Comparison of ENCODE assay signal across 1 cellular context in the genomic region with DNA sequence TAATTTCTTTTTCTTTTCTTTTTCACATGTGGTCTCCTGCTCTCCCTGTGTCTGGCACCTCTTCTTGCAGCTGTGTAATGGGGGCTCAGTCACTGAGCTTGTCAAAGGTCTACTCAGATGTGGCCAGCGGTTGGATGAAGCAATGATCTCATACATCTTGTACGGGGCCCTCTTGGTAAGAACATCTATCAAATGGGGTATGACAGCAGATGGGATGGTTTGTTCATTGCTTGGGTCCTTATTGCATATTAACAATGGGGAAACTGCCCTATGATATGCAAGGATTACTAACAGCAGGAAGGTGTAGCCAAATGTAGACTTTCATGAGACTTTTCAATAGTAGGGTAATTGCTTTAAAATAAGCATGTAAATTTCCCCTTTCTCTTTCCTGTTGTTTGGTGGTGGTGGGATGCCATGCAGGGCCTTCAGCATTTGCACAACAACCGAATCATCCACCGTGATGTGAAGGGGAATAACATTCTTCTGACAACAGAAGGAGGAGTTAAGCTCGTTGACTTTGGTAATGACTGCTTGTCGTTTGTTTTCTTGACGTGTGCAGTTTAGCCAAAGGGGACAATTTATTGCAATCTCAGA.
TF ChIP-seq lines count a peak whose summit lies in the region.

No MANE protein-coding gene starts in this region.

TF ChIP-seq in GM12878, 131 proteins besides CTCF, POLR2A, EP300 and RAD21 (continues in another document):
- TF ChIP-seq, protein P1, sequence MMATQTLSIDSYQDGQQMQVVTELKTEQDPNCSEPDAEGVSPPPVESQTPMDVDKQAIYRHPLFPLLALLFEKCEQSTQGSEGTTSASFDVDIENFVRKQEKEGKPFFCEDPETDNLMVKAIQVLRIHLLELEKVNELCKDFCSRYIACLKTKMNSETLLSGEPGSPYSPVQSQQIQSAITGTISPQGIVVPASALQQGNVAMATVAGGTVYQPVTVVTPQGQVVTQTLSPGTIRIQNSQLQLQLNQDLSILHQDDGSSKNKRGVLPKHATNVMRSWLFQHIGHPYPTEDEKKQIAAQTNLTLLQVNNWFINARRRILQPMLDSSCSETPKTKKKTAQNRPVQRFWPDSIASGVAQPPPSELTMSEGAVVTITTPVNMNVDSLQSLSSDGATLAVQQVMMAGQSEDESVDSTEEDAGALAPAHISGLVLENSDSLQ (IDR thresholded peaks at IDR 0.05): peak; percentile 91
- TF ChIP-seq BCL11A (IDR thresholded peaks at IDR 0.05; ENCODE audit: low read depth, low read length) (no peak), HDGF (IDR thresholded peaks at IDR 0.05) (0 out of 2 replicates have a peak, but pooled peaks have one; percentile 47), TARDBP (IDR thresholded peaks at IDR 0.05; ENCODE audit: borderline replicate concordance) (no peak), RBBP5 (conservative IDR thresholded peaks at IDR 0.05) (no peak), HCFC1 (IDR thresholded peaks at IDR 0.05; ENCODE audit: low read length) (no peak), JUNB (IDR thresholded peaks at IDR 0.05) (peak; percentile 52), ZNF274 (IDR thresholded peaks at IDR 0.05; ENCODE audit: insufficient read depth, insufficient read length) (no peak), NFIC (IDR thresholded peaks at IDR 0.05; ENCODE audit: low read depth, low read length) (peak; percentile 76), TBL1XR1 (IDR thresholded peaks at IDR 0.05; ENCODE audit: low read depth, low read length) (peak; percentile 25; the same call in 1 of the 2 replicates), JUND (IDR thresholded peaks at IDR 0.05; ENCODE audit: low read depth, low read length) (no peak), MEF2A (IDR thresholded peaks at IDR 0.05; ENCODE audit: insufficient read depth, low read depth, low read length) (peak; percentile 49; the same call in 1 of the 2 replicates), YY1 (IDR thresholded peaks at IDR 0.05; ENCODE audit: low read depth, low read length) (peak; percentile 37; the same call in 1 of the 2 replicates), IRF4 (IDR thresholded peaks at IDR 0.05; ENCODE audit: low read depth, low read length) (peak; percentile 55; the same call in 1 of the 2 replicates), SREBF1 (IDR thresholded peaks at IDR 0.05; ENCODE audit: low read length) (no peak), TCF7 (IDR thresholded peaks at IDR 0.05; ENCODE audit: borderline replicate concordance) (peak; percentile 75; the same call in 1 of the 2 replicates)
- TF ChIP-seq, protein P2, sequence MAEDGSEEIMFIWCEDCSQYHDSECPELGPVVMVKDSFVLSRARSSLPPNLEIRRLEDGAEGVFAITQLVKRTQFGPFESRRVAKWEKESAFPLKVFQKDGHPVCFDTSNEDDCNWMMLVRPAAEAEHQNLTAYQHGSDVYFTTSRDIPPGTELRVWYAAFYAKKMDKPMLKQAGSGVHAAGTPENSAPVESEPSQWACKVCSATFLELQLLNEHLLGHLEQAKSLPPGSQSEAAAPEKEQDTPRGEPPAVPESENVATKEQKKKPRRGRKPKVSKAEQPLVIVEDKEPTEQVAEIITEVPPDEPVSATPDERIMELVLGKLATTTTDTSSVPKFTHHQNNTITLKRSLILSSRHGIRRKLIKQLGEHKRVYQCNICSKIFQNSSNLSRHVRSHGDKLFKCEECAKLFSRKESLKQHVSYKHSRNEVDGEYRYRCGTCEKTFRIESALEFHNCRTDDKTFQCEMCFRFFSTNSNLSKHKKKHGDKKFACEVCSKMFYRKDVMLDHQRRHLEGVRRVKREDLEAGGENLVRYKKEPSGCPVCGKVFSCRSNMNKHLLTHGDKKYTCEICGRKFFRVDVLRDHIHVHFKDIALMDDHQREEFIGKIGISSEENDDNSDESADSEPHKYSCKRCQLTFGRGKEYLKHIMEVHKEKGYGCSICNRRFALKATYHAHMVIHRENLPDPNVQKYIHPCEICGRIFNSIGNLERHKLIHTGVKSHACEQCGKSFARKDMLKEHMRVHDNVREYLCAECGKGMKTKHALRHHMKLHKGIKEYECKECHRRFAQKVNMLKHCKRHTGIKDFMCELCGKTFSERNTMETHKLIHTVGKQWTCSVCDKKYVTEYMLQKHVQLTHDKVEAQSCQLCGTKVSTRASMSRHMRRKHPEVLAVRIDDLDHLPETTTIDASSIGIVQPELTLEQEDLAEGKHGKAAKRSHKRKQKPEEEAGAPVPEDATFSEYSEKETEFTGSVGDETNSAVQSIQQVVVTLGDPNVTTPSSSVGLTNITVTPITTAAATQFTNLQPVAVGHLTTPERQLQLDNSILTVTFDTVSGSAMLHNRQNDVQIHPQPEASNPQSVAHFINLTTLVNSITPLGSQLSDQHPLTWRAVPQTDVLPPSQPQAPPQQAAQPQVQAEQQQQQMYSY (CRISPR knock-in tag; IDR thresholded peaks at IDR 0.05): no peak
- TF ChIP-seq, protein P3, sequence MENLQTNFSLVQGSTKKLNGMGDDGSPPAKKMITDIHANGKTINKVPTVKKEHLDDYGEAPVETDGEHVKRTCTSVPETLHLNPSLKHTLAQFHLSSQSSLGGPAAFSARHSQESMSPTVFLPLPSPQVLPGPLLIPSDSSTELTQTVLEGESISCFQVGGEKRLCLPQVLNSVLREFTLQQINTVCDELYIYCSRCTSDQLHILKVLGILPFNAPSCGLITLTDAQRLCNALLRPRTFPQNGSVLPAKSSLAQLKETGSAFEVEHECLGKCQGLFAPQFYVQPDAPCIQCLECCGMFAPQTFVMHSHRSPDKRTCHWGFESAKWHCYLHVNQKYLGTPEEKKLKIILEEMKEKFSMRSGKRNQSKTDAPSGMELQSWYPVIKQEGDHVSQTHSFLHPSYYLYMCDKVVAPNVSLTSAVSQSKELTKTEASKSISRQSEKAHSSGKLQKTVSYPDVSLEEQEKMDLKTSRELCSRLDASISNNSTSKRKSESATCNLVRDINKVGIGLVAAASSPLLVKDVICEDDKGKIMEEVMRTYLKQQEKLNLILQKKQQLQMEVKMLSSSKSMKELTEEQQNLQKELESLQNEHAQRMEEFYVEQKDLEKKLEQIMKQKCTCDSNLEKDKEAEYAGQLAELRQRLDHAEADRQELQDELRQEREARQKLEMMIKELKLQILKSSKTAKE (IDR thresholded peaks at IDR 0.05; ENCODE audit: low read depth, poor library complexity, severe bottlenecking): peak; percentile 89
- TF ChIP-seq, protein P4, sequence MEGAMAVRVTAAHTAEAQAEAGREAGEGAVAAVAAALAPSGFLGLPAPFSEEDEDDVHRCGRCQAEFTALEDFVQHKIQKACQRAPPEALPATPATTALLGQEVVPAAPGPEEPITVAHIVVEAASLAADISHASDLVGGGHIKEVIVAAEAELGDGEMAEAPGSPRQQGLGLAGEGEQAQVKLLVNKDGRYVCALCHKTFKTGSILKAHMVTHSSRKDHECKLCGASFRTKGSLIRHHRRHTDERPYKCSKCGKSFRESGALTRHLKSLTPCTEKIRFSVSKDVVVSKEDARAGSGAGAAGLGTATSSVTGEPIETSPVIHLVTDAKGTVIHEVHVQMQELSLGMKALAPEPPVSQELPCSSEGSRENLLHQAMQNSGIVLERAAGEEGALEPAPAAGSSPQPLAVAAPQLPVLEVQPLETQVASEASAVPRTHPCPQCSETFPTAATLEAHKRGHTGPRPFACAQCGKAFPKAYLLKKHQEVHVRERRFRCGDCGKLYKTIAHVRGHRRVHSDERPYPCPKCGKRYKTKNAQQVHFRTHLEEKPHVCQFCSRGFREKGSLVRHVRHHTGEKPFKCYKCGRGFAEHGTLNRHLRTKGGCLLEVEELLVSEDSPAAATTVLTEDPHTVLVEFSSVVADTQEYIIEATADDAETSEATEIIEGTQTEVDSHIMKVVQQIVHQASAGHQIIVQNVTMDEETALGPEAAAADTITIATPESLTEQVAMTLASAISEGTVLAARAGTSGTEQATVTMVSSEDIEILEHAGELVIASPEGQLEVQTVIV (IDR thresholded peaks at IDR 0.05; ENCODE audit: borderline replicate concordance, partially characterized antibody): no peak
- TF ChIP-seq, protein P5, sequence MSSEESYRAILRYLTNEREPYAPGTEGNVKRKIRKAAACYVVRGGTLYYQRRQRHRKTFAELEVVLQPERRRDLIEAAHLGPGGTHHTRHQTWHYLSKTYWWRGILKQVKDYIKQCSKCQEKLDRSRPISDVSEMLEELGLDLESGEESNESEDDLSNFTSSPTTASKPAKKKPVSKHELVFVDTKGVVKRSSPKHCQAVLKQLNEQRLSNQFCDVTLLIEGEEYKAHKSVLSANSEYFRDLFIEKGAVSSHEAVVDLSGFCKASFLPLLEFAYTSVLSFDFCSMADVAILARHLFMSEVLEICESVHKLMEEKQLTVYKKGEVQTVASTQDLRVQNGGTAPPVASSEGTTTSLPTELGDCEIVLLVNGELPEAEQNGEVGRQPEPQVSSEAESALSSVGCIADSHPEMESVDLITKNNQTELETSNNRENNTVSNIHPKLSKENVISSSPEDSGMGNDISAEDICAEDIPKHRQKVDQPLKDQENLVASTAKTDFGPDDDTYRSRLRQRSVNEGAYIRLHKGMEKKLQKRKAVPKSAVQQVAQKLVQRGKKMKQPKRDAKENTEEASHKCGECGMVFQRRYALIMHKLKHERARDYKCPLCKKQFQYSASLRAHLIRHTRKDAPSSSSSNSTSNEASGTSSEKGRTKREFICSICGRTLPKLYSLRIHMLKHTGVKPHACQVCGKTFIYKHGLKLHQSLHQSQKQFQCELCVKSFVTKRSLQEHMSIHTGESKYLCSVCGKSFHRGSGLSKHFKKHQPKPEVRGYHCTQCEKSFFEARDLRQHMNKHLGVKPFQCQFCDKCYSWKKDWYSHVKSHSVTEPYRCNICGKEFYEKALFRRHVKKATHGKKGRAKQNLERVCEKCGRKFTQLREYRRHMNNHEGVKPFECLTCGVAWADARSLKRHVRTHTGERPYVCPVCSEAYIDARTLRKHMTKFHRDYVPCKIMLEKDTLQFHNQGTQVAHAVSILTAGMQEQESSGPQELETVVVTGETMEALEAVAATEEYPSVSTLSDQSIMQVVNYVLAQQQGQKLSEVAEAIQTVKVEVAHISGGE (CRISPR knock-in tag; IDR thresholded peaks at IDR 0.05): no peak
- TF ChIP-seq, protein P6, sequence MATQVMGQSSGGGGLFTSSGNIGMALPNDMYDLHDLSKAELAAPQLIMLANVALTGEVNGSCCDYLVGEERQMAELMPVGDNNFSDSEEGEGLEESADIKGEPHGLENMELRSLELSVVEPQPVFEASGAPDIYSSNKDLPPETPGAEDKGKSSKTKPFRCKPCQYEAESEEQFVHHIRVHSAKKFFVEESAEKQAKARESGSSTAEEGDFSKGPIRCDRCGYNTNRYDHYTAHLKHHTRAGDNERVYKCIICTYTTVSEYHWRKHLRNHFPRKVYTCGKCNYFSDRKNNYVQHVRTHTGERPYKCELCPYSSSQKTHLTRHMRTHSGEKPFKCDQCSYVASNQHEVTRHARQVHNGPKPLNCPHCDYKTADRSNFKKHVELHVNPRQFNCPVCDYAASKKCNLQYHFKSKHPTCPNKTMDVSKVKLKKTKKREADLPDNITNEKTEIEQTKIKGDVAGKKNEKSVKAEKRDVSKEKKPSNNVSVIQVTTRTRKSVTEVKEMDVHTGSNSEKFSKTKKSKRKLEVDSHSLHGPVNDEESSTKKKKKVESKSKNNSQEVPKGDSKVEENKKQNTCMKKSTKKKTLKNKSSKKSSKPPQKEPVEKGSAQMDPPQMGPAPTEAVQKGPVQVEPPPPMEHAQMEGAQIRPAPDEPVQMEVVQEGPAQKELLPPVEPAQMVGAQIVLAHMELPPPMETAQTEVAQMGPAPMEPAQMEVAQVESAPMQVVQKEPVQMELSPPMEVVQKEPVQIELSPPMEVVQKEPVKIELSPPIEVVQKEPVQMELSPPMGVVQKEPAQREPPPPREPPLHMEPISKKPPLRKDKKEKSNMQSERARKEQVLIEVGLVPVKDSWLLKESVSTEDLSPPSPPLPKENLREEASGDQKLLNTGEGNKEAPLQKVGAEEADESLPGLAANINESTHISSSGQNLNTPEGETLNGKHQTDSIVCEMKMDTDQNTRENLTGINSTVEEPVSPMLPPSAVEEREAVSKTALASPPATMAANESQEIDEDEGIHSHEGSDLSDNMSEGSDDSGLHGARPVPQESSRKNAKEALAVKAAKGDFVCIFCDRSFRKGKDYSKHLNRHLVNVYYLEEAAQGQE (IDR thresholded peaks at IDR 0.05; ENCODE audit: low read depth, low read length): no peak
- TF ChIP-seq, protein P7, sequence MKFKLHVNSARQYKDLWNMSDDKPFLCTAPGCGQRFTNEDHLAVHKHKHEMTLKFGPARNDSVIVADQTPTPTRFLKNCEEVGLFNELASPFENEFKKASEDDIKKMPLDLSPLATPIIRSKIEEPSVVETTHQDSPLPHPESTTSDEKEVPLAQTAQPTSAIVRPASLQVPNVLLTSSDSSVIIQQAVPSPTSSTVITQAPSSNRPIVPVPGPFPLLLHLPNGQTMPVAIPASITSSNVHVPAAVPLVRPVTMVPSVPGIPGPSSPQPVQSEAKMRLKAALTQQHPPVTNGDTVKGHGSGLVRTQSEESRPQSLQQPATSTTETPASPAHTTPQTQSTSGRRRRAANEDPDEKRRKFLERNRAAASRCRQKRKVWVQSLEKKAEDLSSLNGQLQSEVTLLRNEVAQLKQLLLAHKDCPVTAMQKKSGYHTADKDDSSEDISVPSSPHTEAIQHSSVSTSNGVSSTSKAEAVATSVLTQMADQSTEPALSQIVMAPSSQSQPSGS (IDR thresholded peaks at IDR 0.05; ENCODE audit: low read length): peak; percentile 69
- TF ChIP-seq, protein P8, sequence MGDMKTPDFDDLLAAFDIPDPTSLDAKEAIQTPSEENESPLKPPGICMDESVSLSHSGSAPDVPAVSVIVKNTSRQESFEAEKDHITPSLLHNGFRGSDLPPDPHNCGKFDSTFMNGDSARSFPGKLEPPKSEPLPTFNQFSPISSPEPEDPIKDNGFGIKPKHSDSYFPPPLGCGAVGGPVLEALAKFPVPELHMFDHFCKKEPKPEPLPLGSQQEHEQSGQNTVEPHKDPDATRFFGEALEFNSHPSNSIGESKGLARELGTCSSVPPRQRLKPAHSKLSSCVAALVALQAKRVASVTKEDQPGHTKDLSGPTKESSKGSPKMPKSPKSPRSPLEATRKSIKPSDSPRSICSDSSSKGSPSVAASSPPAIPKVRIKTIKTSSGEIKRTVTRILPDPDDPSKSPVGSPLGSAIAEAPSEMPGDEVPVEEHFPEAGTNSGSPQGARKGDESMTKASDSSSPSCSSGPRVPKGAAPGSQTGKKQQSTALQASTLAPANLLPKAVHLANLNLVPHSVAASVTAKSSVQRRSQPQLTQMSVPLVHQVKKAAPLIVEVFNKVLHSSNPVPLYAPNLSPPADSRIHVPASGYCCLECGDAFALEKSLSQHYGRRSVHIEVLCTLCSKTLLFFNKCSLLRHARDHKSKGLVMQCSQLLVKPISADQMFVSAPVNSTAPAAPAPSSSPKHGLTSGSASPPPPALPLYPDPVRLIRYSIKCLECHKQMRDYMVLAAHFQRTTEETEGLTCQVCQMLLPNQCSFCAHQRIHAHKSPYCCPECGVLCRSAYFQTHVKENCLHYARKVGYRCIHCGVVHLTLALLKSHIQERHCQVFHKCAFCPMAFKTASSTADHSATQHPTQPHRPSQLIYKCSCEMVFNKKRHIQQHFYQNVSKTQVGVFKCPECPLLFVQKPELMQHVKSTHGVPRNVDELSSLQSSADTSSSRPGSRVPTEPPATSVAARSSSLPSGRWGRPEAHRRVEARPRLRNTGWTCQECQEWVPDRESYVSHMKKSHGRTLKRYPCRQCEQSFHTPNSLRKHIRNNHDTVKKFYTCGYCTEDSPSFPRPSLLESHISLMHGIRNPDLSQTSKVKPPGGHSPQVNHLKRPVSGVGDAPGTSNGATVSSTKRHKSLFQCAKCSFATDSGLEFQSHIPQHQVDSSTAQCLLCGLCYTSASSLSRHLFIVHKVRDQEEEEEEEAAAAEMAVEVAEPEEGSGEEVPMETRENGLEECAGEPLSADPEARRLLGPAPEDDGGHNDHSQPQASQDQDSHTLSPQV (IDR thresholded peaks at IDR 0.05): no peak
